In the genomic region with DNA sequence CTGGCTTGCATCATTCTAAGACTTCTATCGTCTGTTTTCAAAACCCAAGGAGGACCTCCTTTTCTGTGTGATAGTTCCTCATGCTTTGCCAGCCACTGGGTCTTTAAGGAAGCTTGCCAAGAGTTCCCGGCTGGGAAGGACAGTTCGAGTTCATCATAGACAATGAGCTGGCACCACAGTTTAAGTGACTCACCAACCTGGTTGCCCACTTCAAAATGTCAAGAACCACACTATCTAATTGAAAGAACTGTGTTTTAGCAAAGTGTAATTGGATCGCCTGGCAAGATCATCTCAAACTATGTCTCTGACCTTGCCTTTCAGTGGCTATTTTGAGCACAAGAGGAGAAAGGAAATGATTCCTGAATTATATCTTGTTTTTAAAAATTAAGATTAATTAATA, we compare ENCODE assay signal across 24 cellular contexts. TPM values are rescaled to one million over a fixed set of nuclear protein-coding genes. Genes with fewer than 3 reads are reported as not detected.
DNase-seq lines count a peak whose midpoint lies in the region; ATAC-seq and TF ChIP-seq lines count a peak whose summit lies in the region.
"Had no signal": no experiment of that assay in that cellular context is flagged by ENCODE, and none has a peak within 500 bp of the region (broad histone marks: within the 10 kb centered on the region; RNA-seq: fewer than 3 reads in every experiment).

No MANE protein-coding gene starts in this region.

- WGBS in testis, 2 donors: 53 to 60% methylated on average over 4 of the region's 4 CpGs
- 55% methylated on average over 4 of the region's 4 CpGs for WGBS in right cardiac atrium

- TF ChIP-seq POLR2A in testis (IDR thresholded peaks at IDR 0.05): no peak

- intact Hi-C loops in testis (cut with DNase I; ENCODE audit: low total_unique reads): no loop called here
- intact Hi-C loops in right cardiac atrium (cut with DNase I): no loop called here

- in situ Hi-C loops in astrocyte of the spinal cord (cut with HindIII; ENCODE audit: low sequenced_read_pairs): no loop called here

- H3K9me3 ChIP-seq in testis: no peaks in the 10 kb centered on the region
- H3K9me3 ChIP-seq in right cardiac atrium (ENCODE audit: control insufficient read depth, low read length): no peaks in the 10 kb centered on the region
- H3K9me3 ChIP-seq: HAP-1, pancreas, SK-N-SH had no signal

- H3K4me3 ChIP-seq in astrocyte of the spinal cord (ENCODE audit: low read depth, low read length): no peak overlapping the region
- no peak overlapping the region for H3K4me3 ChIP-seq in testis
- H3K4me3 ChIP-seq in right cardiac atrium (ENCODE audit: low read length): no peak overlapping the region
- H3K4me3 ChIP-seq: HAP-1, pancreas had no signal

- ATAC-seq in right cardiac atrium: no peak
- ATAC-seq: natural killer cell; Panc1; pancreas; stimulated activated naive CD8-positive, alpha-beta T cell treated with anti-CD3 and anti-CD28 coated beads, Interleukin-15, amount 100 ng/mL, for 72 hours had no signal

- H3K36me3 ChIP-seq in testis (ENCODE audit: low read depth, missing control alignments): no peaks in the 10 kb centered on the region
- H3K36me3 ChIP-seq: HAP-1, pancreas had no signal

- no peak for TF ChIP-seq CTCF in astrocyte of the spinal cord (IDR thresholded peaks at IDR 0.05; ENCODE audit: low read depth, low read length)
- no peak for TF ChIP-seq CTCF in testis (IDR thresholded peaks at IDR 0.05)

- H3K27me3 ChIP-seq in testis: no peaks in the 10 kb centered on the region
- no peaks in the 10 kb centered on the region for H3K27me3 ChIP-seq in right cardiac atrium (ENCODE audit: control insufficient read depth, insufficient read depth)

- H3K27ac ChIP-seq in testis (peak overlapping the region; percentile 21 to 32), right cardiac atrium (ENCODE audit: low read length) (no peak overlapping the region)
- H3K27ac ChIP-seq: epithelial cell of prostate, pancreas had no signal

- DNase-seq in DMS53 (lab: John Stamatoyannopoulos, UW) (peak; percentile 8), DMS53 treated with DMSO at 0.1 percent for 48 hours (lab: John Stamatoyannopoulos, UW; ENCODE audit: unreplicated experiment) (no peak), NCI-H2196 treated with DMSO at 0.1 percent for 48 hours (lab: John Stamatoyannopoulos, UW; ENCODE audit: unreplicated experiment) (peak; percentile 79), astrocyte of the spinal cord (ENCODE audit: low read depth, low spot score) (peak; percentile 19), testis (peak; percentile 70), T-helper 9 cell (no peak), right cardiac atrium (no peak), NCI-H1048 (lab: John Stamatoyannopoulos, UW) (no peak)
- DNase-seq: activated effector memory CD4-positive, alpha-beta T cell treated with Interleukin-2 at 50 U/mL for 16 hours; dorsolateral prefrontal cortex; foreskin melanocyte; kidney glomerular epithelial cell; mesendoderm; natural killer cell; pancreas; SK-N-SH; stimulated activated CD4-positive, alpha-beta T cell treated with anti-CD3 and anti-CD28 coated beads, Interleukin-2, amount 100 ng/mL, for 48 hours; stimulated activated naive CD8-positive, alpha-beta T cell treated with anti-CD3 and anti-CD28 coated beads, Interleukin-15, amount 100 ng/mL, for 72 hours; trophoblast cell had no signal

- H3K4me1 ChIP-seq in testis (peaks cover 8% of the 10 kb centered on the region), right cardiac atrium (ENCODE audit: control insufficient read depth, insufficient read depth, low read length) (no peaks in the 10 kb centered on the region)
- H3K4me1 ChIP-seq: pancreas had no signal

RNA-seq across cellular contexts. Expression of a gene that starts 27.9 kb away (rescaled TPM):
- total RNA-seq in testis: 1 to 10 TPM; 5.1 to 7.8 TPM
- polyA plus RNA-seq in testis (ENCODE audit: insufficient read depth, low read depth, low replicate concordance): 7.2 TPM
- total RNA-seq in right cardiac atrium: under 1 TPM in 3 of 4 donors, not detected in 1; 0.17 to 0.35 (median 0.20) TPM
- polyA plus RNA-seq in right cardiac atrium: 1.0 TPM
- total RNA-seq: cardiac septum, natural killer cell had no signal
- polyA plus RNA-seq: BJ had no signal

Comparison
In these comparisons a context has a peak if more than half of its experiments do, and no peak if none do; other contexts are left out.
1. DNase-seq: peak in DMS53 (single experiment), NCI-H2196 treated with DMSO at 0.1 percent for 48 hours (single experiment), astrocyte of the spinal cord (single experiment) and testis (single experiment); none in DMS53 treated with DMSO at 0.1 percent for 48 hours (single experiment), T-helper 9 cell (single experiment), right cardiac atrium (0 of 3) and NCI-H1048 (single experiment).
2. RNA of a gene that starts 27.9 kb away (total RNA-seq): 5.1 to 7.8 TPM in testis; 0.17 to 0.35 TPM in right cardiac atrium; every median in the first group is over 4 times any median in the second.